26 cellular contexts compared by ENCODE assay signal in the genomic region with DNA sequence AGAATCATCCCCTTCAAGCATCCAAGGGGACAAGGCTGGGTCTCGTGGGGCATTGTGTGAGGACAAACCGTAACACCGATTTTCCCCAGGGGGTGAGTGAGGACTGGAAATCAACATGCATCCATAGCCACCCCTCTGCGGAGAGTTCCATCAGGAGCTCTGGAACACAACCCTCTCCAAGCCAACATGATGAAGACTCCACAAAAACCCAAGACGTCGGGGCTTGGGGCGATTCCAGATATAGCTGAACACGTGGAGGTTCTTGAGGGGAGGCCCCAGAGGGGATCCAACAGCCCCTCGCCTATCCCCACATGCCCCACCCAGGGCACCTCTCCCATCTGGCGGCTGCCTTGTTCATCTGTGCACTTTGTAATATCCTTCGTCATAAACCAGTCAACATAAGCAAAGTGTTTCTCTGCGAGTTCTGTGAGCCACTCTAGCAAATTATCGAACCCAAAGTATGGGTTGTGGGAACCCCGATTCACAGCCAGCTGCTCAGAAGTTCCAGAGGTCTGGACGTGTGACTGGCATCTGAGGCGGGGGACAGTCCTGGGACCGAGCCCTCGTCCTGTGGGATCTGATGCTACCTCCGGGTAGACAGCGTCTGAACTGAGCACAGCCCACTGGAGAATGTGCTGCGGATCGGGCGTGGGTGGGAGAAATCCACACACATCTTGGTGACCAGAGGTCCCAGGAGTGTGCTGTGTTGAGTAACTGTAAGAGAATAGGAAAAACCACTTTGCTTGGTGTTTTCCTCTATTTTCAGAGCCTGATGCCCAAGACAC.
"Had no signal": no experiment of that assay in that cellular context is flagged by ENCODE, and none has a peak within 500 bp of the region (broad histone marks: within the 10 kb centered on the region; RNA-seq: fewer than 3 reads in every experiment).

No MANE protein-coding gene starts in this region.

- H3K79me2 ChIP-seq: hepatocyte had no signal

- H2AFZ ChIP-seq: hepatocyte had no signal

- DNase-seq: activated CD4-positive, alpha-beta memory T cell treated with anti-CD3 and anti-CD28 coated beads for 36 hours; activated CD4-positive, alpha-beta T cell treated with anti-CD3 and anti-CD28 coated beads for 4 hours; activated CD4-positive, CD25-positive, alpha-beta regulatory T cell; activated naive CD4-positive, alpha-beta T cell treated with anti-CD3 and anti-CD28 coated beads for 36 hours; activated naive CD8-positive, alpha-beta T cell treated with anti-CD3 and anti-CD28 coated beads, Interleukin-2, amount 50 U/mL, for 24 hours; activated T-cell treated with anti-CD3 and anti-CD28 coated beads, Interleukin-2, amount 50 U/mL, for 48 hours; effector CD4-positive, alpha-beta T cell; erythroblast; foreskin fibroblast; mesendoderm; nephron progenitor cell; occipital lobe; stimulated activated CD4-positive, alpha-beta T cell treated with anti-CD3 and anti-CD28 coated beads, Interleukin-15, amount 100 ng/mL, for 24 hours; SW 1271; T-helper 17 cell; testis; trophoblast cell had no signal

- H3K4me3 ChIP-seq: body of pancreas, cardiac muscle cell, hepatocyte, mucosa of descending colon, skin epidermis, testis, vagina had no signal

- H3K36me3 ChIP-seq: cardiac muscle cell, vagina had no signal

- H3K4me1 ChIP-seq: vagina had no signal

- H3K27me3 ChIP-seq: body of pancreas, cardiac muscle cell, hepatocyte, testis, vagina had no signal

- H3K27ac ChIP-seq: body of pancreas, cardiac muscle cell, hepatocyte, skin epidermis, testis, vagina had no signal

- H3K4me2 ChIP-seq: hepatocyte had no signal

- ATAC-seq: activated naive CD8-positive, alpha-beta T cell treated with anti-CD3 and anti-CD28 coated beads, Interleukin-2, amount 50 U/mL, for 24 hours; body of pancreas; left colon; mucosa of descending colon; stimulated activated memory B cell treated with anti-CD40 and anti-IgM and Interleukin-4, amounts not matched to agents 10 μg/mL and 1 μg/mL and 100 μg/mL, for 72 hours; T-helper 17 cell had no signal

- FAIRE-seq: endometrium had no signal

- H3K9me3 ChIP-seq: body of pancreas, mucosa of descending colon, testis, vagina had no signal
